ENCODE assay signal across 1 cellular context in genomic region chr10:116826803-116827202, GRCh38.
TF ChIP-seq lines count a peak whose summit lies in the region.

No MANE protein-coding gene starts in this region.

TF ChIP-seq in H1, 55 proteins besides CTCF, POLR2A, EP300 and RAD21 (continued from another document):
- no peak for TF ChIP-seq GTF2F1 (IDR thresholded peaks at IDR 0.05; ENCODE audit: borderline replicate concordance, low read depth, low read length)
- TF ChIP-seq SP2 (IDR thresholded peaks at IDR 0.05; ENCODE audit: low read length), result no peak
- TF ChIP-seq SP4 (IDR thresholded peaks at IDR 0.05; ENCODE audit: low read length), result no peak
- TF ChIP-seq CEBPB (IDR thresholded peaks at IDR 0.05; ENCODE audit: low read depth, low read length), result no peak
- TF ChIP-seq SIN3A (conservative IDR thresholded peaks at IDR 0.05 in 1 of 2, IDR thresholded peaks at IDR 0.05 in 1 of 2; ENCODE audit: low read depth in 1 of 2, low read length in 2 of 2), result no peak
- TF ChIP-seq JUN (IDR thresholded peaks at IDR 0.05; ENCODE audit: low read depth, low read length), result no peak
- no peak for TF ChIP-seq SP1 (IDR thresholded peaks at IDR 0.05; ENCODE audit: low read depth, low read length)
- TF ChIP-seq GABPA (IDR thresholded peaks at IDR 0.05; ENCODE audit: borderline replicate concordance, insufficient read depth, low read length), result no peak
